In the genomic region with DNA sequence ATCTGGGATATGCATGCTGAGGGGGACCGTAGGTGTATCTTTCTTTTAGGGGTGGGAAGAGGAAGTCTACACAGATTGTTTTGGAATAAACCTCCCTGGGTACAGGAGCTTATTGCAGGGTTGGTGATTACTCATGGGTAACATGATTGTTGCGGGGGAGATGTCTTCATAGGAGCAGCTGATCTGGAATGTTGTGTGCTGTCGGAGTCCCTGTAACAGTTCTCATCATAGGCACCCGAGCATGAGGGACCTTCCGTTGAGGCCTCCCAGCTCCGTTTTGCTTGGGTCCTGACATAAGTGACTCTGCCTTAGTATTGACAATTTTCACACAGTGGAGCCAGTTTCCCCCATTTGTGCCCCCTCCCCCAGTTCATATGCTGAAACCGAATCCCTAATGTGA, we compare ENCODE assay signal across 1 cellular context.
TF ChIP-seq lines count a peak whose summit lies in the region.

No MANE protein-coding gene starts in this region.

TF ChIP-seq in GM12878, 131 proteins besides CTCF, POLR2A, EP300 and RAD21:
- TF ChIP-seq SMAD1 (IDR thresholded peaks at IDR 0.05; ENCODE audit: low read depth, partially characterized antibody) (no peak), STAT1 (conservative IDR thresholded peaks at IDR 0.05) (no peak), NFYA (IDR thresholded peaks at IDR 0.05; ENCODE audit: borderline replicate concordance, low read depth, low read length) (no peak)
